ENCODE assay signal across 2 cellular contexts in the genomic region with DNA sequence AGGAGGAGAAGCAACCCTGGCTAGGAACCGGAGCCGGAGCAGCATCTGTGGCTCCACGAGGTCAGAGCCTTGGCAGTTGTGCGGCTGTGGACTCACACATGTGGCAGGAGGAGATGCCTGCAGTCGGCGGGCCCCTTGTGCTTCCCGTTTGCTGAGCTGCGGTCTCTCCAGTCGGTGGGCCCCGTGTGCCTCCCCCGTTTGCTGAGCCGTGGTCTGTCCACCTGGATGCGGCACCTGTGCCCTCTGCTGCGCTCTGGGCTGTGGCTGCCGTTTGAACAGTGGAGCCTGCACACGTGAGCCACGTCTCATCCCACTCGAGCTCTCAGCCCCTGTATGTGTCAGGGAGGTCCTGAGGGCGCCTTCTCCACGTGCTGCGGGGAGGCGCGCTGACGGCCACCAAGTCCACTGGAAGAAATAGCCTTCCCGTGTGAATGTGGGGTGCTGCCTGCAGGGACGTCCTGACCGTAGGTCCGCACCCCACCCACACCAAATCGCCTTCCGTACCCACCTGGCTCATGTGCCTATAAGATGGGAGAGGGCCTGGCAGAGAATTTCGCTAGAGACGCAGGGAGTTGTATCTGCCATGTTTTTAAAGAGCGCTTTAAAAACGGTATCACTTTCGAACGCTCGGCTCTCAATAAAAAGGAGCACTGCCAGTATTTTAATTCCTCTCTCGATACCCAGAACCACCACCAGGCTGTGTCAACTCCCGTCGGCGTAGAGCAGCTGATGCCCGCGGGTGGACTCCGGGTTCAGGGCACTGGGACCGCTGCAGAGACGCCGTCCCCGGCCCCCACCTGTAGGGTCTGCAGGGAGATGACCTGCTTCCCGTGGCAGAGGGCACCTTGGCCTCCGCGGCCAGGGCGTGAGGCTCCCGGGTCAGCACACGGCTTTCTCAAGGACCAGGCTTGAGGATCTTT.
TF ChIP-seq lines count a peak whose summit lies in the region.

No MANE protein-coding gene starts in this region.

TF ChIP-seq in SK-N-SH treated with all-trans-retinoic acid at 6 μM for 48 hours, 23 proteins besides CTCF, POLR2A, EP300 and RAD21 (continued from another document):
- TF ChIP-seq, protein P1, sequence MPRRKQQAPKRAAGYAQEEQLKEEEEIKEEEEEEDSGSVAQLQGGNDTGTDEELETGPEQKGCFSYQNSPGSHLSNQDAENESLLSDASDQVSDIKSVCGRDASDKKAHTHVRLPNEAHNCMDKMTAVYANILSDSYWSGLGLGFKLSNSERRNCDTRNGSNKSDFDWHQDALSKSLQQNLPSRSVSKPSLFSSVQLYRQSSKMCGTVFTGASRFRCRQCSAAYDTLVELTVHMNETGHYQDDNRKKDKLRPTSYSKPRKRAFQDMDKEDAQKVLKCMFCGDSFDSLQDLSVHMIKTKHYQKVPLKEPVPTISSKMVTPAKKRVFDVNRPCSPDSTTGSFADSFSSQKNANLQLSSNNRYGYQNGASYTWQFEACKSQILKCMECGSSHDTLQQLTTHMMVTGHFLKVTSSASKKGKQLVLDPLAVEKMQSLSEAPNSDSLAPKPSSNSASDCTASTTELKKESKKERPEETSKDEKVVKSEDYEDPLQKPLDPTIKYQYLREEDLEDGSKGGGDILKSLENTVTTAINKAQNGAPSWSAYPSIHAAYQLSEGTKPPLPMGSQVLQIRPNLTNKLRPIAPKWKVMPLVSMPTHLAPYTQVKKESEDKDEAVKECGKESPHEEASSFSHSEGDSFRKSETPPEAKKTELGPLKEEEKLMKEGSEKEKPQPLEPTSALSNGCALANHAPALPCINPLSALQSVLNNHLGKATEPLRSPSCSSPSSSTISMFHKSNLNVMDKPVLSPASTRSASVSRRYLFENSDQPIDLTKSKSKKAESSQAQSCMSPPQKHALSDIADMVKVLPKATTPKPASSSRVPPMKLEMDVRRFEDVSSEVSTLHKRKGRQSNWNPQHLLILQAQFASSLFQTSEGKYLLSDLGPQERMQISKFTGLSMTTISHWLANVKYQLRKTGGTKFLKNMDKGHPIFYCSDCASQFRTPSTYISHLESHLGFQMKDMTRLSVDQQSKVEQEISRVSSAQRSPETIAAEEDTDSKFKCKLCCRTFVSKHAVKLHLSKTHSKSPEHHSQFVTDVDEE (CRISPR knock-in tag; IDR thresholded peaks at IDR 0.05): no peak
- no peak for TF ChIP-seq ZNF565 (CRISPR knock-in tag; conservative IDR thresholded peaks at IDR 0.05; ENCODE audit: low read depth)
- no peak for TF ChIP-seq ZFP30 (CRISPR knock-in tag; IDR thresholded peaks at IDR 0.05)
- no peak for TF ChIP-seq TOX (CRISPR knock-in tag; IDR thresholded peaks at IDR 0.05; ENCODE audit: borderline replicate concordance)
- no peak for TF ChIP-seq GLIS3 (CRISPR knock-in tag; IDR thresholded peaks at IDR 0.05)
- TF ChIP-seq OSR1 (CRISPR knock-in tag; IDR thresholded peaks at IDR 0.05): no peak
- no peak for TF ChIP-seq CSDC2 (CRISPR knock-in tag; IDR thresholded peaks at IDR 0.05)
- TF ChIP-seq ZNF8 (CRISPR knock-in tag; IDR thresholded peaks at IDR 0.05): no peak
- TF ChIP-seq PPARA (CRISPR knock-in tag; IDR thresholded peaks at IDR 0.05; ENCODE audit: borderline replicate concordance): no peak
- no peak for TF ChIP-seq ARNTL (CRISPR knock-in tag; IDR thresholded peaks at IDR 0.05; ENCODE audit: borderline replicate concordance, low read depth)
- TF ChIP-seq, protein P2, sequence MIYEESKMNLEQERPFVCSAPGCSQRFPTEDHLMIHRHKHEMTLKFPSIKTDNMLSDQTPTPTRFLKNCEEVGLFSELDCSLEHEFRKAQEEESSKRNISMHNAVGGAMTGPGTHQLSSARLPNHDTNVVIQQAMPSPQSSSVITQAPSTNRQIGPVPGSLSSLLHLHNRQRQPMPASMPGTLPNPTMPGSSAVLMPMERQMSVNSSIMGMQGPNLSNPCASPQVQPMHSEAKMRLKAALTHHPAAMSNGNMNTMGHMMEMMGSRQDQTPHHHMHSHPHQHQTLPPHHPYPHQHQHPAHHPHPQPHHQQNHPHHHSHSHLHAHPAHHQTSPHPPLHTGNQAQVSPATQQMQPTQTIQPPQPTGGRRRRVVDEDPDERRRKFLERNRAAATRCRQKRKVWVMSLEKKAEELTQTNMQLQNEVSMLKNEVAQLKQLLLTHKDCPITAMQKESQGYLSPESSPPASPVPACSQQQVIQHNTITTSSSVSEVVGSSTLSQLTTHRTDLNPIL (CRISPR knock-in tag; IDR thresholded peaks at IDR 0.05; ENCODE audit: low read depth): no peak
- TF ChIP-seq, protein P3, sequence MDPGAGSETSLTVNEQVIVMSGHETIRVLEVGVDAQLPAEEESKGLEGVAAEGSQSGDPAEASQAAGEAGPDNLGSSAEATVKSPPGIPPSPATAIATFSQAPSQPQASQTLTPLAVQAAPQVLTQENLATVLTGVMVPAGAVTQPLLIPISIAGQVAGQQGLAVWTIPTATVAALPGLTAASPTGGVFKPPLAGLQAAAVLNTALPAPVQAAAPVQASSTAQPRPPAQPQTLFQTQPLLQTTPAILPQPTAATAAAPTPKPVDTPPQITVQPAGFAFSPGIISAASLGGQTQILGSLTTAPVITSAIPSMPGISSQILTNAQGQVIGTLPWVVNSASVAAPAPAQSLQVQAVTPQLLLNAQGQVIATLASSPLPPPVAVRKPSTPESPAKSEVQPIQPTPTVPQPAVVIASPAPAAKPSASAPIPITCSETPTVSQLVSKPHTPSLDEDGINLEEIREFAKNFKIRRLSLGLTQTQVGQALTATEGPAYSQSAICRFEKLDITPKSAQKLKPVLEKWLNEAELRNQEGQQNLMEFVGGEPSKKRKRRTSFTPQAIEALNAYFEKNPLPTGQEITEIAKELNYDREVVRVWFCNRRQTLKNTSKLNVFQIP (CRISPR knock-in tag; IDR thresholded peaks at IDR 0.05; ENCODE audit: borderline replicate concordance, low read depth): no peak
- no peak for TF ChIP-seq ZFP3 (CRISPR knock-in tag; IDR thresholded peaks at IDR 0.05)
- no peak for TF ChIP-seq ESRRG (CRISPR knock-in tag; IDR thresholded peaks at IDR 0.05)
- no peak for TF ChIP-seq BACH2 (CRISPR knock-in tag; IDR thresholded peaks at IDR 0.05; ENCODE audit: borderline replicate concordance)
TF ChIP-seq in SK-N-SH treated with all-trans-retinoic acid at 6 μM for 48 hours: peak in this region for 0.

TF ChIP-seq in SK-N-SH, 30 proteins besides CTCF, POLR2A, EP300 and RAD21 (continued from another document):
- TF ChIP-seq MXI1 (IDR thresholded peaks at IDR 0.05; ENCODE audit: low read depth, low read length): no peak
- TF ChIP-seq NFIC (IDR thresholded peaks at IDR 0.05; ENCODE audit: borderline replicate concordance): no peak
- TF ChIP-seq, protein P4, sequence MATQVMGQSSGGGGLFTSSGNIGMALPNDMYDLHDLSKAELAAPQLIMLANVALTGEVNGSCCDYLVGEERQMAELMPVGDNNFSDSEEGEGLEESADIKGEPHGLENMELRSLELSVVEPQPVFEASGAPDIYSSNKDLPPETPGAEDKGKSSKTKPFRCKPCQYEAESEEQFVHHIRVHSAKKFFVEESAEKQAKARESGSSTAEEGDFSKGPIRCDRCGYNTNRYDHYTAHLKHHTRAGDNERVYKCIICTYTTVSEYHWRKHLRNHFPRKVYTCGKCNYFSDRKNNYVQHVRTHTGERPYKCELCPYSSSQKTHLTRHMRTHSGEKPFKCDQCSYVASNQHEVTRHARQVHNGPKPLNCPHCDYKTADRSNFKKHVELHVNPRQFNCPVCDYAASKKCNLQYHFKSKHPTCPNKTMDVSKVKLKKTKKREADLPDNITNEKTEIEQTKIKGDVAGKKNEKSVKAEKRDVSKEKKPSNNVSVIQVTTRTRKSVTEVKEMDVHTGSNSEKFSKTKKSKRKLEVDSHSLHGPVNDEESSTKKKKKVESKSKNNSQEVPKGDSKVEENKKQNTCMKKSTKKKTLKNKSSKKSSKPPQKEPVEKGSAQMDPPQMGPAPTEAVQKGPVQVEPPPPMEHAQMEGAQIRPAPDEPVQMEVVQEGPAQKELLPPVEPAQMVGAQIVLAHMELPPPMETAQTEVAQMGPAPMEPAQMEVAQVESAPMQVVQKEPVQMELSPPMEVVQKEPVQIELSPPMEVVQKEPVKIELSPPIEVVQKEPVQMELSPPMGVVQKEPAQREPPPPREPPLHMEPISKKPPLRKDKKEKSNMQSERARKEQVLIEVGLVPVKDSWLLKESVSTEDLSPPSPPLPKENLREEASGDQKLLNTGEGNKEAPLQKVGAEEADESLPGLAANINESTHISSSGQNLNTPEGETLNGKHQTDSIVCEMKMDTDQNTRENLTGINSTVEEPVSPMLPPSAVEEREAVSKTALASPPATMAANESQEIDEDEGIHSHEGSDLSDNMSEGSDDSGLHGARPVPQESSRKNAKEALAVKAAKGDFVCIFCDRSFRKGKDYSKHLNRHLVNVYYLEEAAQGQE (IDR thresholded peaks at IDR 0.05; ENCODE audit: low read depth, low read length): no peak
